8 cellular contexts compared by ENCODE assay signal in genomic region chr7:100167912-100168323, GRCh38. TPM values are rescaled to one million over a fixed set of nuclear protein-coding genes. Genes with fewer than 3 reads are reported as not detected.
DNase-seq lines count a peak whose midpoint lies in the region; ATAC-seq and TF ChIP-seq lines count a peak whose summit lies in the region.

No MANE protein-coding gene starts in this region.

- CTCF ChIA-PET in BJ (lab: Yijun Ruan, JAX): interaction anchor here (0.6 to 5.0 kb wide), 3 partner anchors 9 to 151 kb away, joined by 3 to 22 read pairs (median 5); partner anchors contain the start of genes GPC2 and STAG3

- H3K4me1 Mint-ChIP-seq in mesothelial cell of epicardium: peaks cover 40% of the 10 kb centered on the region

- peaks cover 36% of the 10 kb centered on the region for H3K27me3 Mint-ChIP-seq in mesothelial cell of epicardium (ENCODE audit: low read depth)

- TF ChIP-seq POLR2A in NB4 (IDR thresholded peaks at IDR 0.05; ENCODE audit: extremely low read depth, insufficient read length): no peak

- no peak for DNase-seq in BJ (ENCODE audit: low read depth)
- DNase-seq in NB4 (ENCODE audit: low read depth): peak; percentile 23
- no peak for DNase-seq in coronary artery (ENCODE audit: low spot score)
- DNase-seq in mesothelial cell of epicardium (ENCODE audit: low spot score in 2 of 2, unreplicated experiment in 2 of 2): no peak
- no peak for DNase-seq in C1 segment of cervical spinal cord (lab: John Stamatoyannopoulos, UW)
- DNase-seq in SHP77 (lab: John Stamatoyannopoulos, UW): no peak

- ATAC-seq in GM18861 (IDR thresholded peaks at IDR 0.05; ENCODE audit: unreplicated experiment) (no peak), GM19395 (IDR thresholded peaks at IDR 0.05; ENCODE audit: unreplicated experiment) (no peak)

- no peaks in the 10 kb centered on the region for H3K9me3 Mint-ChIP-seq in mesothelial cell of epicardium

- H3K27ac ChIP-seq in coronary artery: peak overlapping the region; percentile 29 to 81

- TF ChIP-seq CTCF in BJ (IDR thresholded peaks at IDR 0.05; ENCODE audit: insufficient read depth, low read depth, low read length) (no peak), NB4 (IDR thresholded peaks at IDR 0.05; ENCODE audit: low read depth, low read length) (no peak), coronary artery (IDR thresholded peaks at IDR 0.05) (no peak), mesothelial cell of epicardium (IDR thresholded peaks at IDR 0.05; ENCODE audit: unreplicated experiment) (no peak)

- H3K27me3 ChIP-seq in BJ (ENCODE audit: control insufficient read depth, insufficient read depth, low read length): no peaks in the 10 kb centered on the region

- no peaks in the 10 kb centered on the region for H3K36me3 ChIP-seq in BJ (ENCODE audit: control insufficient read depth, insufficient read depth, low read length)

- H3K4me3 ChIP-seq in BJ (ENCODE audit: low read depth, low read length): peak overlapping the region; percentile 42
- peak overlapping the region; percentile 27 for H3K4me3 ChIP-seq in NB4 (ENCODE audit: low read depth, low read length)
- peak overlapping the region; percentile 68 for H3K4me3 ChIP-seq in coronary artery

- POLR2A ChIA-PET in BJ (lab: Charles Lee): interaction anchor here (0.9 kb wide), 1 partner anchor 9 kb away, joined by 7 read pairs; the partner anchor contains the start of genes GPC2 and STAG3

- H3K4me3 Mint-ChIP-seq in mesothelial cell of epicardium: peak overlapping the region; percentile 76

- H3K27ac Mint-ChIP-seq in mesothelial cell of epicardium: peak overlapping the region; percentile 79

- peaks cover 2% of the 10 kb centered on the region for H3K36me3 Mint-ChIP-seq in mesothelial cell of epicardium

RNA-seq across cellular contexts. Expression of gene GAL3ST4, which starts 0.5 kb away (rescaled TPM):
- polyA plus RNA-seq in BJ (2011; rRNA removed): 8.1 and 12.1 TPM in 2 replicates
- polyA minus RNA-seq in BJ (2011; rRNA and poly(A)+ RNA removed): 4.1 and 6.2 TPM in 2 replicates
- total RNA-seq in mesothelial cell of epicardium: 9.4 to 10.1 TPM (median 9.4 TPM) in 3 replicates

RNA-seq across cellular contexts. Expression of gene GPC2, which starts 9.3 kb away (rescaled TPM):
- polyA plus RNA-seq in BJ (2011; rRNA removed): 1.3 and 1.9 TPM in 2 replicates
- 0.71 and 1.3 TPM in 2 replicates for polyA minus RNA-seq in BJ (2011; rRNA and poly(A)+ RNA removed)
- 49.8 to 50.6 TPM (median 50.0 TPM) in 3 replicates for total RNA-seq in mesothelial cell of epicardium

RNA-seq across cellular contexts. Expression of gene TRAPPC14, which starts 9.4 kb away (rescaled TPM):
- 3.2 and 5.8 TPM in 2 replicates for polyA plus RNA-seq in BJ (2011; rRNA removed)
- polyA minus RNA-seq in BJ (2011; rRNA and poly(A)+ RNA removed): 4.8 and 8.2 TPM in 2 replicates
- 22.0 to 23.6 TPM (median 23.3 TPM) in 3 replicates for total RNA-seq in mesothelial cell of epicardium

RNA-seq across cellular contexts. Expression of gene STAG3, which starts 9.8 kb away (rescaled TPM):
- polyA plus RNA-seq in BJ (2011; rRNA removed): 0.44 and 0.61 TPM in 2 replicates
- polyA minus RNA-seq in BJ (2011; rRNA and poly(A)+ RNA removed): 0.62 and 0.95 TPM in 2 replicates
- total RNA-seq in mesothelial cell of epicardium: 0.94 to 1.9 TPM (median 1.4 TPM) in 3 replicates

RNA-seq across cellular contexts. Expression of gene LAMTOR4, which starts 19.2 kb away (rescaled TPM):
- polyA plus RNA-seq in BJ (2011; rRNA removed): 125 and 193 TPM in 2 replicates
- 29.0 and 41.1 TPM in 2 replicates for polyA minus RNA-seq in BJ (2011; rRNA and poly(A)+ RNA removed)
- total RNA-seq in mesothelial cell of epicardium: 97.2 to 109 TPM (median 105 TPM) in 3 replicates
